29 cellular contexts compared by ENCODE assay signal in the genomic region with DNA sequence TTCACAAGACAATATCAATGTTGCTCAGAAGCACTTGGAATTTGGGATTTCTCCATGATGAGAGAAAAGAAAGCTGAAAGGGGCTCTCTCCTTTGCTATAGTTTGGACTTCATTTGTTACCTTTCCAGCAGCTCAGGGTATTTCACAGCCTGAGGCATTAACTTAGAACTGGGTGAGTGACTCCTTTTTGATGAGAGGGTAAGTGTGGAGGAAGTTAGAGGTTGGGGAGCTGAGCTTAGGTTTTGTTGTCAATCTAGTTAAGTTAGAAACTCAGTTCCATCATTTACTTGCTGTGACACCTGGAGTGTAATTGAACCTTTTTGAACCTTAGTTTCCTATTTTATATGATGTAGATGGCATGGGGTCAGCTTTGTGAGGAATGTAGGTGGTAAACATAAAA.
"Had no signal": no experiment of that assay in that cellular context is flagged by ENCODE, and none has a peak within 500 bp of the region (broad histone marks: within the 10 kb centered on the region; RNA-seq: fewer than 3 reads in every experiment).

No MANE protein-coding gene starts in this region.

- H3K9me3 ChIP-seq: adrenal gland, MG63, SJSA1 had no signal

- H3K9me3 Mint-ChIP-seq: activated B cell treated with CpG ODN at 0.5 μM for 24 hours; activated CD4-positive, alpha-beta memory T cell treated with anti-CD3 and anti-CD28 coated beads for 36 hours; activated T-helper 17 cell treated with anti-CD3 and anti-CD28 coated beads, Interleukin-2, amount 50 U/mL, for 72 hours had no signal

- H3K4me2 ChIP-seq: KMS-11 had no signal

- ATAC-seq: activated T-helper 17 cell treated with anti-CD3 and anti-CD28 coated beads, Interleukin-2, amount 50 U/mL, for 72 hours; Right ventricle myocardium inferior; T-helper 17 cell had no signal

- H3K9ac ChIP-seq: KMS-11 had no signal

- FAIRE-seq: colon, TTC549 had no signal

- H3K27ac Mint-ChIP-seq: activated B cell treated with CpG ODN at 0.5 μM for 24 hours; activated CD4-positive, alpha-beta memory T cell treated with anti-CD3 and anti-CD28 coated beads for 36 hours; activated CD4-positive, alpha-beta T cell treated with anti-CD3 and anti-CD28 coated beads, Interleukin-2, amount 10 ng/mL, durations not matched to agents 7 days and 5 days; activated naive CD4-positive, alpha-beta T cell treated with anti-CD3 and anti-CD28 coated beads for 36 hours; activated naive CD8-positive, alpha-beta T cell; activated T-helper 17 cell treated with anti-CD3 and anti-CD28 coated beads, Interleukin-2, amount 50 U/mL, for 72 hours; T-helper 17 cell had no signal

- H3K36me3 ChIP-seq: adrenal gland, MG63, SJSA1 had no signal

- DNase-seq: activated B cell treated with CpG ODN at 0.5 μM for 24 hours; activated CD4-positive, alpha-beta memory T cell treated with anti-CD3 and anti-CD28 coated beads for 36 hours; activated CD4-positive, alpha-beta T cell treated with anti-CD3 and anti-CD28 coated beads, Interleukin-2, amount 10 ng/mL, durations not matched to agents 7 days and 5 days; activated CD8-positive, alpha-beta memory T cell treated with anti-CD3 and anti-CD28 coated beads for 24 hours; activated gamma-delta T cell; activated naive CD4-positive, alpha-beta T cell treated with anti-CD3 and anti-CD28 coated beads for 36 hours; activated T-cell treated with anti-CD3 and anti-CD28 coated beads for 4 hours; activated T-cell treated with anti-CD3 and anti-CD28 coated beads, Interleukin-2, amount 50 U/mL, for 48 hours; adrenal gland; anterior cingulate cortex; cerebellar nuclear complex; MG63; NCI-H1105 treated with DMSO at 0.1 percent for 48 hours; NCI-H1436 treated with DMSO at 0.1 percent for 48 hours; NCI-H187; NCI-H2081 treated with DMSO at 0.1 percent for 48 hours; NCI-H2227 treated with DMSO at 0.1 percent for 48 hours; NCI-H446 treated with DMSO at 0.1 percent for 48 hours; NCI-H524 treated with DMSO at 0.1 percent for 48 hours; RPMI8226; T-helper 17 cell; T-helper 9 cell had no signal

- H3K36me3 Mint-ChIP-seq: activated CD4-positive, alpha-beta memory T cell treated with anti-CD3 and anti-CD28 coated beads for 36 hours; activated naive CD8-positive, alpha-beta T cell had no signal

- H3K27me3 Mint-ChIP-seq: activated B cell treated with CpG ODN at 0.5 μM for 24 hours; activated CD4-positive, alpha-beta memory T cell treated with anti-CD3 and anti-CD28 coated beads for 36 hours; activated CD4-positive, alpha-beta T cell treated with anti-CD3 and anti-CD28 coated beads, Interleukin-2, amount 10 ng/mL, durations not matched to agents 7 days and 5 days; activated naive CD8-positive, alpha-beta T cell; T-helper 17 cell had no signal

- H3K27ac ChIP-seq: adrenal gland, KMS-11, SJSA1 had no signal

- H3K4me1 Mint-ChIP-seq: activated B cell treated with CpG ODN at 0.5 μM for 24 hours; activated CD4-positive, alpha-beta T cell treated with anti-CD3 and anti-CD28 coated beads, Interleukin-2, amount 10 ng/mL, durations not matched to agents 7 days and 5 days; activated T-helper 17 cell treated with anti-CD3 and anti-CD28 coated beads, Interleukin-2, amount 50 U/mL, for 72 hours; T-helper 17 cell had no signal

- H3K4me3 ChIP-seq: adrenal gland, MG63, SJSA1 had no signal

- H3K4me3 Mint-ChIP-seq: activated B cell treated with CpG ODN at 0.5 μM for 24 hours; activated CD4-positive, alpha-beta memory T cell treated with anti-CD3 and anti-CD28 coated beads for 36 hours; activated CD4-positive, alpha-beta T cell treated with anti-CD3 and anti-CD28 coated beads, Interleukin-2, amount 10 ng/mL, durations not matched to agents 7 days and 5 days; activated naive CD4-positive, alpha-beta T cell treated with anti-CD3 and anti-CD28 coated beads for 36 hours; activated naive CD8-positive, alpha-beta T cell; activated T-helper 17 cell treated with anti-CD3 and anti-CD28 coated beads, Interleukin-2, amount 50 U/mL, for 72 hours; T-helper 17 cell had no signal

- H3K4me1 ChIP-seq: adrenal gland, SJSA1 had no signal

- H3K27me3 ChIP-seq: adrenal gland, MG63, SJSA1 had no signal
